ENCODE assay signal across 8 cellular contexts in the genomic region with DNA sequence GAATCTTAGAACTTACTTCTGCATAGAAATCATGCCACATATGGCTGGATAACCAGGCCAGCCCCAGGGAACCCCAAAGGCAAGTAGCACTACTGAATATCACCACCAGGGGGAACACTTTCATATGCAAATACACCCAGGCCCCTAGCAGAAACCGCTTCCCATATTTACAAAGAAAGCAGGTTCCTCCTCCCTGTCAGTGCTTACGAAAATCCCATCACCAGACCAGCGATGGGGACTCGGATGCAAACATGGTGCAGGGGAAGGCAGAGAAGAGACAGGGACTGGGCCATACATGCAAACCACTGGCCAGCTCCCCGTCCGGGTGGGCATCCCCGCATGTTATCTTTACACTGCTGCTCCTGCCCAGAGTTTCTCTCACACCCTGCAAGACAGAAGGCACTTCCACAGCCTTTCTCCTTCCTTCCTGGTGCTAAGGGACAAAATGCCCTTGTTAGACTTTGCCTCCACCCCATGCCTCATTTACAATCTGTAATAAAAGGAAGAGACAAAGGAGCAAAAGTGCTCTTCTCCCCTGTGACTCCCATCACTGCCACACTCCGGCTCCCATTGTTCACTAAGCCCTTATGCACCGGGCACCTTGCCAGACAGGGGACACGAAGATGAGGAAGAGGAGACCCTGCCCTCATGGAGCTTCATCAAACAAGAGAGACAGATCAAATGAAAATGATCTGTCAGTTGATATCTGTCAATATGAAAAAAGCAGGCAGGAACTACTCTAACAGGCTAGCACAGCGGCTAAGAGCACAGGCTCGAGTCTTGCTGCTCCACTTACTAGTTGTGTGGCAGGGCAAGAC.
DNase-seq lines count a peak whose midpoint lies in the region; ATAC-seq lines count a peak whose summit lies in the region.

No MANE protein-coding gene starts in this region.

- H2BK15ac ChIP-seq in mesendoderm (replicated peaks; ENCODE audit: low read depth): no peak overlapping the region

- H3K56ac ChIP-seq in mesendoderm (ENCODE audit: low read length): no peak overlapping the region

- H3K27ac Mint-ChIP-seq in activated CD4-positive, alpha-beta memory T cell treated with anti-CD3 and anti-CD28 coated beads, Interleukin-2, amount 10 ng/mL, durations not matched to agents 7 days and 5 days: no peak overlapping the region

- peaks cover 5% of the 10 kb centered on the region for H3K27me3 Mint-ChIP-seq in activated CD4-positive, alpha-beta memory T cell treated with anti-CD3 and anti-CD28 coated beads, Interleukin-2, amount 10 ng/mL, durations not matched to agents 7 days and 5 days

- H3K9me3 ChIP-seq in effector memory CD4-positive, alpha-beta T cell (ENCODE audit: control insufficient read depth, low read length): no peaks in the 10 kb centered on the region

- H3K4me3 Mint-ChIP-seq in activated CD4-positive, alpha-beta memory T cell treated with anti-CD3 and anti-CD28 coated beads, Interleukin-2, amount 10 ng/mL, durations not matched to agents 7 days and 5 days: no peak overlapping the region

- no peaks in the 10 kb centered on the region for H3K4me1 Mint-ChIP-seq in activated CD4-positive, alpha-beta memory T cell treated with anti-CD3 and anti-CD28 coated beads, Interleukin-2, amount 10 ng/mL, durations not matched to agents 7 days and 5 days

- POLR2A ChIA-PET in activated CD4-positive, alpha-beta memory T cell treated with anti-CD3 and anti-CD28 coated beads, Interleukin-2, amount 10 ng/mL, durations not matched to agents 7 days and 5 days (lab: Charles Lee): no interaction called here

- H4K5ac ChIP-seq in mesendoderm (ENCODE audit: low read length): no peak overlapping the region

- no peak overlapping the region for H2BK120ac ChIP-seq in mesendoderm (ENCODE audit: low read depth, low read length)

- CTCF ChIA-PET in activated CD4-positive, alpha-beta memory T cell treated with anti-CD3 and anti-CD28 coated beads, Interleukin-2, amount 10 ng/mL, durations not matched to agents 7 days and 5 days (lab: Charles Lee): interaction anchor here (1.1 to 1.8 kb wide), 7 partner anchors 11 to 376 kb away, joined by 3 to 9 read pairs (median 3); no protein-coding TSS in a partner anchor

- peak; percentile 21 for DNase-seq in Caki2 (ENCODE audit: low read depth)
- DNase-seq in NCI-H82 (lab: John Stamatoyannopoulos, UW): peak; percentile 89
- DNase-seq in activated CD4-positive, alpha-beta memory T cell treated with anti-CD3 and anti-CD28 coated beads, Interleukin-2, amount 10 ng/mL, durations not matched to agents 7 days and 5 days: peak; percentile 66
- peak in 2 of 3 donors; percentile 11 to 34 for DNase-seq in effector memory CD4-positive, alpha-beta T cell
- DNase-seq in mesendoderm: peak; percentile 78
- peak; percentile 78 for DNase-seq in stimulated activated CD8-positive, alpha-beta memory T cell treated with anti-CD3 and anti-CD28 coated beads, Interleukin-4, amount 100 ng/mL, for 48 hours

- H3K4me2 ChIP-seq in mesendoderm (ENCODE audit: low read length): no peak overlapping the region

- H3K36me3 Mint-ChIP-seq in activated CD4-positive, alpha-beta memory T cell treated with anti-CD3 and anti-CD28 coated beads, Interleukin-2, amount 10 ng/mL, durations not matched to agents 7 days and 5 days (ENCODE audit: low read depth): no peaks in the 10 kb centered on the region

- no peak overlapping the region for H3K18ac ChIP-seq in mesendoderm (ENCODE audit: low read length)

- no peak overlapping the region for H2BK5ac ChIP-seq in mesendoderm (ENCODE audit: low read length)

- H3K4me3 ChIP-seq in effector memory CD4-positive, alpha-beta T cell (ENCODE audit: insufficient read depth, low read depth, low read length, poor library complexity, severe bottlenecking): no peak overlapping the region
- no peak overlapping the region for H3K4me3 ChIP-seq in mesendoderm (ENCODE audit: low read length)

- H3K79me1 ChIP-seq in mesendoderm (ENCODE audit: low read length): no peaks in the 10 kb centered on the region

- no peak overlapping the region for H2AK5ac ChIP-seq in mesendoderm (ENCODE audit: low read length)

- no peaks in the 10 kb centered on the region for H3K9me3 Mint-ChIP-seq in activated CD4-positive, alpha-beta memory T cell treated with anti-CD3 and anti-CD28 coated beads, Interleukin-2, amount 10 ng/mL, durations not matched to agents 7 days and 5 days

- H3K27me3 ChIP-seq in effector memory CD4-positive, alpha-beta T cell (replicated peaks; ENCODE audit: control insufficient read depth, insufficient read depth, low read length, poor library complexity, severe bottlenecking): no peaks in the 10 kb centered on the region
- H3K27me3 ChIP-seq in mesendoderm (ENCODE audit: insufficient read depth, low read length, poor library complexity): no peaks in the 10 kb centered on the region

- no peak overlapping the region for H3K9ac ChIP-seq in mesendoderm (ENCODE audit: low read length)

- peak; percentile 91 for ATAC-seq in GM19452 (IDR thresholded peaks at IDR 0.05; ENCODE audit: unreplicated experiment)
- ATAC-seq in HG03520 (IDR thresholded peaks at IDR 0.05; ENCODE audit: unreplicated experiment): peak; percentile 87

- H3K79me2 ChIP-seq in mesendoderm (ENCODE audit: control insufficient read depth, insufficient read depth, low read length): no peaks in the 10 kb centered on the region

- H3K27ac ChIP-seq in effector memory CD4-positive, alpha-beta T cell (ENCODE audit: insufficient read depth, low read length, poor library complexity, severe bottlenecking): no peak overlapping the region
- H3K27ac ChIP-seq in mesendoderm (ENCODE audit: low read depth, low read length): no peak overlapping the region

- WGBS in mesendoderm (ENCODE audit: extremely low coverage, insufficient coverage, low lambda C conversion rate): no CpG with 5 or more reads among the region's 12 CpGs

- H3K36me3 ChIP-seq in effector memory CD4-positive, alpha-beta T cell (ENCODE audit: control insufficient read depth, insufficient read depth, low read length): no peaks in the 10 kb centered on the region
- no peaks in the 10 kb centered on the region for H3K36me3 ChIP-seq in mesendoderm (ENCODE audit: control insufficient read depth, insufficient read depth, low read length)

- no peak overlapping the region for H3K4ac ChIP-seq in mesendoderm (ENCODE audit: low read depth, low read length)

- no peak overlapping the region for H4K8ac ChIP-seq in mesendoderm (ENCODE audit: low read depth, low read length)

- H3K4me1 ChIP-seq in effector memory CD4-positive, alpha-beta T cell (ENCODE audit: control insufficient read depth, insufficient read depth, low read length, poor library complexity, severe bottlenecking): no peaks in the 10 kb centered on the region
- no peaks in the 10 kb centered on the region for H3K4me1 ChIP-seq in mesendoderm (ENCODE audit: control insufficient read depth, low read depth, low read length)

- in situ Hi-C loops in Caki2 (cut with HindIII; ENCODE audit: low pct_unique_long_range_greater_than_20kb, low sequenced_read_pairs): no loop called here

- H3K23ac ChIP-seq in mesendoderm (ENCODE audit: low read length): no peak overlapping the region

Comparison
In these comparisons a context has a peak if more than half of its experiments do, and no peak if none do; other contexts are left out.
1. DNase-seq: peak in every context shown above with its lines; median percentile 89 in NCI-H82; 78 in mesendoderm; 78 in stimulated activated CD8-positive, alpha-beta memory T cell treated with anti-CD3 and anti-CD28 coated beads, Interleukin-4, amount 100 ng/mL, for 48 hours; 66 in activated CD4-positive, alpha-beta memory T cell treated with anti-CD3 and anti-CD28 coated beads, Interleukin-2, amount 10 ng/mL, durations not matched to agents 7 days and 5 days; 22 in effector memory CD4-positive, alpha-beta T cell; 21 in Caki2.